ENCODE assay signal across 1 cellular context in the genomic region with DNA sequence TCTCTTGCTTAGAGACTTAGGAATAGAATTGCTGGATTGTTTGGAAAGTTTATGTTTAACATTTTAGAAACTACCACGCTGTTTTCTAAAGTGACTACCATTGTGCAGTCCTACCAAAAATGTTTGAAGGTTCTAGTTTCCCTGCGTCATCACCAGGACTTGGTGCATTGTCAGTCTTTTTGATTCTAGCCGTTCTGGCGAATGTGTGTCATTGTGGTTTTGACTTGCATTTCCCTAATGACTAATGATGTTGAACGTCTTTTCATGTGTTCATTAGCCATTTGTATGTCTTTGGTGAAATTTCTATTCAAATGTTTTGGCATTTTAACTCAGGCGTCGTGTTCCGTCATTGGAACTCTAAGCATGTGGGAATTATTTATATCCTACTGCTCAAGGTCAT.
TF ChIP-seq lines count a peak whose summit lies in the region.

No MANE protein-coding gene starts in this region.

TF ChIP-seq in GM12878, 131 proteins besides CTCF, POLR2A, EP300 and RAD21 (continued from another document):
- TF ChIP-seq ZZZ3 (IDR thresholded peaks at IDR 0.05; ENCODE audit: control insufficient read depth, insufficient read length, low read depth): no peak
